In the genomic region with DNA sequence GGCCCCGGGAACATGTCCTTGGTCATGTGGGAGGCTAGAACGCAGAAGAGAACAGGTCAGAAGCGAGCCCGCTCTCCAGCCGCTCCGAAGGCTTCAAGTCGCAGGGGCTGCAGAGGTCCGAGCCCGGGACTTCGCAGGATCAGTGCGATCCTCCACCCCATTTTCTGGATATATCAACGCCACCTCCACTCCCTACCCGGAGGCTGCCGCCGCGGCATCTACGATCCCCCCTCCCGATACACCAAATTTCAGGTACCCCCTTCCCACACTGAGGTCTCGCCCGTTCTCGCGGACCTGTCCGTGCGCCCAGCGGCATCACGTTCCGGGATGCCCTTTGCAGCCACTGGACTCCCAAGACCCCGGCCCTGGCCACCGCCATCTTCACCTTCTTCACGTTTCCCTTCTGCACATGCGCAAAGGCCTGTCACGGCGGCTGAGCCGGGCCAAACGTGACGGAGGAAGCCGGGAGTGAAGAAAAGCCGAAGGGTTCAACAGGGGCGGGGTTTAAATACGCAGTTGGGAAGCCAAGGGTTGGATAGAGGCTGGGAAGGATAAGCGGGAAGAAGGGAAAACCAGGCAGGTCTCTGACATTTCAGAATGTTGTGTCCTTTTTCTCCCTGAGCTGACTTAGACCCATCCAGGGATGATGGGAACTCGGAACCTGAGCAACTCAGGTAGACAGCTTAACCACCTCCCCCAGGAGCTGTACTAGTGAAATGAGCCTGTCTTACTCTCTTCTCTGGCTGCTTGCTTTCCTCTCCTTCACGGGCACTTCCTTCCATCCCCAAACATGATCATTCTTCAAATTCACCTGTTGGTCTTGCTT, we compare ENCODE assay signal across 8 cellular contexts. TPM values are rescaled to one million over a fixed set of nuclear protein-coding genes. Genes with fewer than 3 reads are reported as not detected.
DNase-seq lines count a peak whose midpoint lies in the region; ATAC-seq, FAIRE-seq and TF ChIP-seq lines count a peak whose summit lies in the region.

A gene (minus strand): TSS at position 399 of the 826 bp plus-strand sequence. CDS start 20 bp downstream, at position 379.

- FAIRE-seq in GM19239 (lab: Jason Lieb, UNC): peak; percentile 96

- intact Hi-C loops in IMR-90 (cut with micrococcal nuclease): no loop called here

- H3K9me3 Mint-ChIP-seq in endothelial cell (ENCODE audit: unreplicated experiment): no peaks in the 10 kb centered on the region

- WGBS in IMR-90 (ENCODE audit: extremely low coverage in 2 of 2, insufficient read length in 1 of 2), 2 experiments: 0% methylated on average over 12 of the region's 43 CpGs; no CpG with 5 or more reads in 1 of the 2 experiments

- peak within 1 kb of the TSS; percentile 91 for H3K4me2 ChIP-seq in IMR-90 (ENCODE audit: low read depth, low read length)

- H2AK5ac ChIP-seq in IMR-90 (ENCODE audit: low read depth, low read length): peak within 1 kb of the TSS; percentile 78

- peak within 1 kb of the TSS; percentile 92 for H2AK9ac ChIP-seq in IMR-90 (replicated peaks; ENCODE audit: low read depth, low read length, poor library complexity)

- peak within 1 kb of the TSS; percentile 77 for H3K18ac ChIP-seq in IMR-90 (ENCODE audit: low read depth, low read length)

- ATAC-seq in IMR-90 (ENCODE audit: low read depth): peak; percentile 97

- peaks cover 20% of the 10 kb centered on the region for H3K4me1 Mint-ChIP-seq in endothelial cell (ENCODE audit: unreplicated experiment)

- peak within 1 kb of the TSS; percentile 95 for H3K23ac ChIP-seq in IMR-90 (ENCODE audit: low read depth, low read length)

- no peaks in the 10 kb centered on the region for H3K27me3 ChIP-seq in IMR-90 (ENCODE audit: control insufficient read depth, insufficient read depth, low read length)

- dilution Hi-C loops in IMR-90 (cut with HindIII; ENCODE audit: low sequenced_read_pairs, unreplicated experiment): no loop called here

- TF ChIP-seq RAD21 in IMR-90 (IDR thresholded peaks at IDR 0.05; ENCODE audit: low read length): no peak

- H3K4ac ChIP-seq in IMR-90 (ENCODE audit: low read depth, low read length): peak within 1 kb of the TSS; percentile 93

- no peaks in the 10 kb centered on the region for H3K27me3 Mint-ChIP-seq in endothelial cell (ENCODE audit: unreplicated experiment)

- H3K36me3 ChIP-seq in IMR-90 (ENCODE audit: control insufficient read depth, insufficient read depth, low read length): peaks cover 12% of the 10 kb centered on the region

- peak within 1 kb of the TSS; percentile 94 for H3K9ac ChIP-seq in IMR-90 (ENCODE audit: low read depth, low read length)

- peak within 1 kb of the TSS; percentile 96 for H2AFZ ChIP-seq in IMR-90 (replicated peaks; ENCODE audit: low read length, poor library complexity)

- H2BK15ac ChIP-seq in IMR-90 (ENCODE audit: low read depth, low read length): peak within 1 kb of the TSS; percentile 4; the same call in 1 of the 3 replicates

- no peaks in the 10 kb centered on the region for H4K20me1 ChIP-seq in IMR-90 (ENCODE audit: insufficient read depth, low read length)

- peaks cover 10 to 37% of the 10 kb centered on the region in 2 experiments for H3K79me1 ChIP-seq in IMR-90 (ENCODE audit: low read depth in 1 of 2, low read length in 2 of 2)

- peak; percentile 90 for DNase-seq in AG08396 (ENCODE audit: low spot score)
- peak; percentile 57 for DNase-seq in GM19239 (ENCODE audit: insufficient read length, low spot score)
- DNase-seq in IMR-90: peak; percentile 72
- peak; percentile 93 for DNase-seq in OCI-M1 (lab: John Stamatoyannopoulos, UW)
- peak; percentile 93 for DNase-seq in activated CD8-positive, alpha-beta memory T cell treated with anti-CD3 and anti-CD28 coated beads, Interleukin-2, amount 50 U/mL, for 48 hours
- peak; percentile 82 for DNase-seq in endothelial cell (ENCODE audit: low spot score)
- peak; percentile 91 for DNase-seq in midbrain (lab: John Stamatoyannopoulos, UW)
- peak; percentile 76 to 79 for DNase-seq in stimulated activated CD8-positive, alpha-beta memory T cell treated with anti-CD3 and anti-CD28 coated beads, Interleukin-15, amount 100 ng/mL, for 48 hours (ENCODE audit: low read depth in 2 of 2)

- H3K27ac ChIP-seq in IMR-90 (ENCODE audit: insufficient read depth, low read length): peak within 1 kb of the TSS; percentile 84

- BruUV-seq in IMR-90 (replicated peaks; lab: Mats Ljungman, UMichigan): no TSS peak

- CTCF ChIA-PET in IMR-90 (lab: Yijun Ruan, JAX): interaction anchor here (0.5 to 3.1 kb wide), 3 partner anchors 11 to 285 kb away, joined by 3 to 12 read pairs (median 5); no protein-coding TSS in a partner anchor

- peak within 1 kb of the TSS; percentile 95 for H3K14ac ChIP-seq in IMR-90 (replicated peaks; ENCODE audit: low read depth, low read length)

- peak within 1 kb of the TSS; percentile 79 for H2BK5ac ChIP-seq in IMR-90 (ENCODE audit: low read depth, low read length, poor library complexity, severe bottlenecking)

- peaks cover 22% of the 10 kb centered on the region for H3K36me3 Mint-ChIP-seq in endothelial cell (ENCODE audit: low read depth, unreplicated experiment)

- peak within 1 kb of the TSS; percentile 84 for H3K27ac Mint-ChIP-seq in endothelial cell (ENCODE audit: unreplicated experiment)

- in situ Hi-C loops in IMR-90 (cut with MboI; ENCODE audit: low sequenced_read_pairs): no loop called here

- peak within 1 kb of the TSS; percentile 15; the same call in 1 of the 2 replicates for H2BK20ac ChIP-seq in IMR-90 (ENCODE audit: low read depth, low read length)

- POLR2A ChIA-PET in IMR-90 (lab: Charles Lee; ENCODE audit: unreplicated experiment): no interaction called here

- peaks cover 16% of the 10 kb centered on the region for H3K9me1 ChIP-seq in IMR-90 (ENCODE audit: insufficient read depth, low read length)

- no peaks in the 10 kb centered on the region for H3K9me3 ChIP-seq in IMR-90 (ENCODE audit: control insufficient read depth, insufficient read depth, low read length)

- TF ChIP-seq POLR2A in IMR-90 (IDR thresholded peaks at IDR 0.05; ENCODE audit: low read depth, low read length): 0 out of 2 replicates have a peak, but pooled peaks have one; percentile 8

- TF ChIP-seq CTCF in IMR-90 (conservative IDR thresholded peaks at IDR 0.05; ENCODE audit: low read depth, low read length) (no peak), endothelial cell (IDR thresholded peaks at IDR 0.05; ENCODE audit: unreplicated experiment) (no peak)

- H3K56ac ChIP-seq in IMR-90 (ENCODE audit: extremely low read depth, insufficient read depth, low read length): peak within 1 kb of the TSS; percentile 88

- peak within 1 kb of the TSS; percentile 100 for H3K4me3 Mint-ChIP-seq in endothelial cell (ENCODE audit: unreplicated experiment)

- H4K91ac ChIP-seq in IMR-90 (ENCODE audit: insufficient read depth, low read depth, low read length): peak within 1 kb of the TSS; percentile 89

- peaks cover 5% of the 10 kb centered on the region for H3K4me1 ChIP-seq in IMR-90 (ENCODE audit: control insufficient read depth, insufficient read depth, low read length)

- peak within 1 kb of the TSS; percentile 97 to 98 for H4K8ac ChIP-seq in IMR-90 (ENCODE audit: low read depth in 2 of 2, low read length in 2 of 2)

- peak within 1 kb of the TSS; percentile 86 for H3K4me3 ChIP-seq in IMR-90 (ENCODE audit: insufficient read depth, low read depth, low read length)

- H2BK120ac ChIP-seq in IMR-90 (ENCODE audit: low read depth, low read length): peak within 1 kb of the TSS; percentile 73

- peak within 1 kb of the TSS; percentile 96 for H4K5ac ChIP-seq in IMR-90 (ENCODE audit: low read depth, low read length)

TF ChIP-seq in IMR-90, 13 proteins besides CTCF, POLR2A, EP300 and RAD21:
- no peak for TF ChIP-seq NFE2L2 (IDR thresholded peaks at IDR 0.05; ENCODE audit: low read depth, low read length)
- TF ChIP-seq CEBPB (IDR thresholded peaks at IDR 0.05; ENCODE audit: low read depth, low read length): no peak
- TF ChIP-seq BHLHE40 (IDR thresholded peaks at IDR 0.05; ENCODE audit: low read depth, low read length): peak; percentile 70; the same call in 1 of the 2 replicates
- TF ChIP-seq, protein P1, sequence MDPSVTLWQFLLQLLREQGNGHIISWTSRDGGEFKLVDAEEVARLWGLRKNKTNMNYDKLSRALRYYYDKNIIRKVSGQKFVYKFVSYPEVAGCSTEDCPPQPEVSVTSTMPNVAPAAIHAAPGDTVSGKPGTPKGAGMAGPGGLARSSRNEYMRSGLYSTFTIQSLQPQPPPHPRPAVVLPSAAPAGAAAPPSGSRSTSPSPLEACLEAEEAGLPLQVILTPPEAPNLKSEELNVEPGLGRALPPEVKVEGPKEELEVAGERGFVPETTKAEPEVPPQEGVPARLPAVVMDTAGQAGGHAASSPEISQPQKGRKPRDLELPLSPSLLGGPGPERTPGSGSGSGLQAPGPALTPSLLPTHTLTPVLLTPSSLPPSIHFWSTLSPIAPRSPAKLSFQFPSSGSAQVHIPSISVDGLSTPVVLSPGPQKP (IDR thresholded peaks at IDR 0.05; ENCODE audit: borderline replicate concordance, low read depth, low read length): no peak
- TF ChIP-seq RFX5 (IDR thresholded peaks at IDR 0.05; ENCODE audit: low read depth, low read length): no peak
- TF ChIP-seq SMC3 (IDR thresholded peaks at IDR 0.05; ENCODE audit: low read depth, low read length): no peak
- TF ChIP-seq, protein P2, sequence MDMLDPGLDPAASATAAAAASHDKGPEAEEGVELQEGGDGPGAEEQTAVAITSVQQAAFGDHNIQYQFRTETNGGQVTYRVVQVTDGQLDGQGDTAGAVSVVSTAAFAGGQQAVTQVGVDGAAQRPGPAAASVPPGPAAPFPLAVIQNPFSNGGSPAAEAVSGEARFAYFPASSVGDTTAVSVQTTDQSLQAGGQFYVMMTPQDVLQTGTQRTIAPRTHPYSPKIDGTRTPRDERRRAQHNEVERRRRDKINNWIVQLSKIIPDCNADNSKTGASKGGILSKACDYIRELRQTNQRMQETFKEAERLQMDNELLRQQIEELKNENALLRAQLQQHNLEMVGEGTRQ (IDR thresholded peaks at IDR 0.05; ENCODE audit: low read depth, low read length): 0 out of 2 replicates have a peak, but pooled peaks have one; percentile 24
- 0 out of 2 replicates have a peak, but pooled peaks have one; percentile 16 for TF ChIP-seq MXI1 (IDR thresholded peaks at IDR 0.05; ENCODE audit: borderline replicate concordance, low read depth, low read length)
- no peak for TF ChIP-seq CHD1 (IDR thresholded peaks at IDR 0.05; ENCODE audit: low read depth, low read length)
- no peak for TF ChIP-seq RCOR1 (IDR thresholded peaks at IDR 0.05; ENCODE audit: insufficient replicate concordance, low read length)

RNA-seq across cellular contexts. Expression of the gene that starts here (rescaled TPM):
- total RNA-seq in IMR-90 (2012; rRNA removed) (98.3 and 99.1 TPM in 2 replicates), endothelial cell (ENCODE audit: unreplicated experiment) (171 TPM)
- 265 and 333 TPM in 2 replicates for polyA plus RNA-seq in IMR-90 (2012; rRNA removed)
- 604 and 664 TPM in 2 replicates for polyA plus RNA-seq in IMR-90 (2012; cell fraction: cytosol; rRNA removed)
- polyA plus RNA-seq in IMR-90 (2012; cell fraction: nucleus; rRNA removed; ENCODE audit: low replicate concordance): 167 and 179 TPM in 2 replicates

Comparison
In these comparisons a context has a peak if more than half of its experiments do, and no peak if none do; other contexts are left out.
1. Peak in every context shown above with its lines: DNase-seq, ATAC-seq, H3K4me3 ChIP-seq and H3K27ac ChIP-seq.